ENCODE assay signal across 8 cellular contexts in genomic region chr9:126471084-126471611, GRCh38.
DNase-seq lines count a peak whose midpoint lies in the region; ATAC-seq and TF ChIP-seq lines count a peak whose summit lies in the region.

No MANE protein-coding gene starts in this region.

- TF ChIP-seq EP300 in SK-N-SH (IDR thresholded peaks at IDR 0.05; ENCODE audit: borderline replicate concordance in 1 of 2, low read depth in 1 of 2, low read length in 1 of 2), result no peak

- CTCF ChIA-PET in SK-N-SH (lab: Yijun Ruan, JAX), result interaction anchor here (1.2 to 5.0 kb wide), 4 partner anchors 10 to 87 kb away, joined by 4 to 29 read pairs (median 9); no protein-coding TSS in a partner anchor

- H3K27me3 ChIP-seq in BLaER1, result no peaks in the 10 kb centered on the region
- no peaks in the 10 kb centered on the region for H3K27me3 ChIP-seq in left lung
- H3K27me3 ChIP-seq in SK-N-SH (ENCODE audit: insufficient read depth), result no peaks in the 10 kb centered on the region

- H4K20me1 ChIP-seq in BLaER1 (peaks cover 38% of the 10 kb centered on the region), SK-N-SH (ENCODE audit: insufficient read depth) (no peaks in the 10 kb centered on the region)

- intact Hi-C loops in left lung (cut with DNase I), result no loop called here

- H3K9me3 ChIP-seq in BLaER1, result no peaks in the 10 kb centered on the region
- H3K9me3 ChIP-seq in left lung, result no peaks in the 10 kb centered on the region
- H3K9me3 ChIP-seq in SK-N-SH, result no peaks in the 10 kb centered on the region

- H3K4me3 ChIP-seq in BLaER1, result no peak overlapping the region
- no peak overlapping the region for H3K4me3 ChIP-seq in left lung
- H3K4me3 ChIP-seq in SK-N-SH (ENCODE audit: low read depth in 2 of 2, low read length in 1 of 2), result no peak overlapping the region

- no peak for TF ChIP-seq RAD21 in SK-N-SH (IDR thresholded peaks at IDR 0.05; ENCODE audit: low read length)

- no peaks in the 10 kb centered on the region for H3K36me3 ChIP-seq in BLaER1
- H3K36me3 ChIP-seq in left lung, result no peaks in the 10 kb centered on the region
- no peaks in the 10 kb centered on the region for H3K36me3 ChIP-seq in SK-N-SH (replicated peaks in 1 of 2; ENCODE audit: control insufficient read depth in 1 of 2, insufficient read depth in 2 of 2, low read length in 1 of 2)

- DNase-seq in SKM-1 treated with dmso at 0.1 percent for 144 hours (lab: John Stamatoyannopoulos, UW; ENCODE audit: unreplicated experiment), result peak; percentile 96
- DNase-seq in activated naive CD4-positive, alpha-beta T cell treated with anti-CD3 and anti-CD28 coated beads, Interleukin-2, amount 50 U/mL, for 16 hours, result peak; percentile 38
- peak; percentile 86 to 92 for DNase-seq in left lung
- DNase-seq in stimulated activated CD8-positive, alpha-beta memory T cell treated with anti-CD3 and anti-CD28 coated beads, Interleukin-15, amount 100 ng/mL, for 1 hour (ENCODE audit: low read depth), result peak; percentile 47
- no peak for DNase-seq in cerebellar nuclear complex (lab: John Stamatoyannopoulos, UW)
- no peak for DNase-seq in SK-N-SH

- H3K9me2 ChIP-seq in SK-N-SH, result no peaks in the 10 kb centered on the region

- POLR2A ChIA-PET in SK-N-SH (lab: Yijun Ruan, JAX), result no interaction called here

- peak overlapping the region; percentile 91 for H3K4me2 ChIP-seq in BLaER1
- no peak overlapping the region for H3K4me2 ChIP-seq in SK-N-SH

- peaks cover 8% of the 10 kb centered on the region for H3F3A ChIP-seq in SK-N-SH (replicated peaks; ENCODE audit: insufficient read depth)

- 96% methylated on average over 16 of the region's 16 CpGs for WGBS in SK-N-SH (ENCODE audit: low lambda C conversion rate)

- H2AFZ ChIP-seq in SK-N-SH (ENCODE audit: low read depth), result no peak overlapping the region

- no peaks in the 10 kb centered on the region for H3K79me2 ChIP-seq in SK-N-SH (ENCODE audit: insufficient read depth)

- no peak overlapping the region for H3K9ac ChIP-seq in BLaER1
- no peak overlapping the region for H3K9ac ChIP-seq in SK-N-SH

- H3K4me1 ChIP-seq in BLaER1, result peaks cover 60% of the 10 kb centered on the region
- peaks cover 0 to 68% of the 10 kb centered on the region in 2 donors for H3K4me1 ChIP-seq in left lung
- peaks cover 0 to 11% of the 10 kb centered on the region in 2 experiments; a peak in 3 of 4 replicates for H3K4me1 ChIP-seq in SK-N-SH (ENCODE audit: control insufficient read depth in 1 of 2, insufficient read depth in 2 of 2, low read depth in 1 of 2, low read length in 1 of 2)

- ATAC-seq in HG02623 (IDR thresholded peaks at IDR 0.05; ENCODE audit: unreplicated experiment) (peak; percentile 52), left lung (peak; percentile 84)

- H3K27ac ChIP-seq in BLaER1, result peak overlapping the region; percentile 65
- peak overlapping the region; percentile 49 to 89 for H3K27ac ChIP-seq in left lung
- H3K27ac ChIP-seq in SK-N-SH (ENCODE audit: low read depth in 2 of 2, low read length in 1 of 2), result no peak overlapping the region

- TF ChIP-seq CTCF in left lung (IDR thresholded peaks at IDR 0.05) (no peak), SK-N-SH (IDR thresholded peaks at IDR 0.05) (no peak)

TF ChIP-seq in SK-N-SH, 30 proteins besides CTCF, POLR2A, EP300 and RAD21:
- TF ChIP-seq NFIC (IDR thresholded peaks at IDR 0.05; ENCODE audit: borderline replicate concordance) (no peak), FOSL2 (IDR thresholded peaks at IDR 0.05; ENCODE audit: borderline replicate concordance, low read depth) (no peak), JUND (IDR thresholded peaks at IDR 0.05) (no peak), FOXM1 (IDR thresholded peaks at IDR 0.05; ENCODE audit: low read depth) (no peak), NRF1 (IDR thresholded peaks at IDR 0.05; ENCODE audit: low read depth, low read length) (no peak), FOXJ3 (CRISPR knock-in tag; IDR thresholded peaks at IDR 0.05) (no peak), POLR2AphosphoS5 (IDR thresholded peaks at IDR 0.05; ENCODE audit: low read depth, low read length) (no peak), MAX (IDR thresholded peaks at IDR 0.05; ENCODE audit: low read depth) (no peak), CHD2 (IDR thresholded peaks at IDR 0.05; ENCODE audit: low read length, partially characterized antibody) (no peak)
- TF ChIP-seq, protein P1, sequence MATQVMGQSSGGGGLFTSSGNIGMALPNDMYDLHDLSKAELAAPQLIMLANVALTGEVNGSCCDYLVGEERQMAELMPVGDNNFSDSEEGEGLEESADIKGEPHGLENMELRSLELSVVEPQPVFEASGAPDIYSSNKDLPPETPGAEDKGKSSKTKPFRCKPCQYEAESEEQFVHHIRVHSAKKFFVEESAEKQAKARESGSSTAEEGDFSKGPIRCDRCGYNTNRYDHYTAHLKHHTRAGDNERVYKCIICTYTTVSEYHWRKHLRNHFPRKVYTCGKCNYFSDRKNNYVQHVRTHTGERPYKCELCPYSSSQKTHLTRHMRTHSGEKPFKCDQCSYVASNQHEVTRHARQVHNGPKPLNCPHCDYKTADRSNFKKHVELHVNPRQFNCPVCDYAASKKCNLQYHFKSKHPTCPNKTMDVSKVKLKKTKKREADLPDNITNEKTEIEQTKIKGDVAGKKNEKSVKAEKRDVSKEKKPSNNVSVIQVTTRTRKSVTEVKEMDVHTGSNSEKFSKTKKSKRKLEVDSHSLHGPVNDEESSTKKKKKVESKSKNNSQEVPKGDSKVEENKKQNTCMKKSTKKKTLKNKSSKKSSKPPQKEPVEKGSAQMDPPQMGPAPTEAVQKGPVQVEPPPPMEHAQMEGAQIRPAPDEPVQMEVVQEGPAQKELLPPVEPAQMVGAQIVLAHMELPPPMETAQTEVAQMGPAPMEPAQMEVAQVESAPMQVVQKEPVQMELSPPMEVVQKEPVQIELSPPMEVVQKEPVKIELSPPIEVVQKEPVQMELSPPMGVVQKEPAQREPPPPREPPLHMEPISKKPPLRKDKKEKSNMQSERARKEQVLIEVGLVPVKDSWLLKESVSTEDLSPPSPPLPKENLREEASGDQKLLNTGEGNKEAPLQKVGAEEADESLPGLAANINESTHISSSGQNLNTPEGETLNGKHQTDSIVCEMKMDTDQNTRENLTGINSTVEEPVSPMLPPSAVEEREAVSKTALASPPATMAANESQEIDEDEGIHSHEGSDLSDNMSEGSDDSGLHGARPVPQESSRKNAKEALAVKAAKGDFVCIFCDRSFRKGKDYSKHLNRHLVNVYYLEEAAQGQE (IDR thresholded peaks at IDR 0.05; ENCODE audit: low read depth, low read length), result no peak

Comparison
In these comparisons a context has a peak if more than half of its experiments do, and no peak if none do; other contexts are left out.
1. H3K27ac ChIP-seq: peak in BLaER1 (single experiment) and left lung (2 of 2); none in SK-N-SH (0 of 2).
2. DNase-seq: peak in SKM-1 treated with dmso at 0.1 percent for 144 hours (single experiment), activated naive CD4-positive, alpha-beta T cell treated with anti-CD3 and anti-CD28 coated beads, Interleukin-2, amount 50 U/mL, for 16 hours (single experiment), left lung (2 of 2) and stimulated activated CD8-positive, alpha-beta memory T cell treated with anti-CD3 and anti-CD28 coated beads, Interleukin-15, amount 100 ng/mL, for 1 hour (single experiment); none in cerebellar nuclear complex (0 of 2) and SK-N-SH (single experiment).